ENCODE assay signal across 9 cellular contexts in genomic region chr17:1259910-1260389, GRCh38. TPM values are rescaled to one million over a fixed set of nuclear protein-coding genes. Genes with fewer than 3 reads are reported as not detected.
A peak's percentile ranks its signal among the peaks of the same experiment; 100 is the strongest.
DNase-seq lines count a peak whose midpoint lies in the region; ATAC-seq, FAIRE-seq and TF ChIP-seq lines count a peak whose summit lies in the region.
"Had no signal": no experiment of that assay in that cellular context is flagged by ENCODE, and none has a peak within 500 bp of the region (broad histone marks: within the 10 kb centered on the region; RNA-seq: fewer than 3 reads in every experiment).

No MANE protein-coding gene starts in this region.

- TF ChIP-seq CTCF in astrocyte of the cerebellum (IDR thresholded peaks at IDR 0.05; ENCODE audit: low read depth, low read length, missing control alignments) (no peak), type B pancreatic cell (conservative IDR thresholded peaks at IDR 0.05) (no peak)

- in situ Hi-C loops in astrocyte of the cerebellum (cut with HindIII; ENCODE audit: low sequenced_read_pairs): no loop called here

- H3K4me1 Mint-ChIP-seq in activated naive CD4-positive, alpha-beta T cell treated with anti-CD3 and anti-CD28 coated beads for 36 hours (ENCODE audit: low read depth): peaks cover 3% of the 10 kb centered on the region
- peaks cover 4% of the 10 kb centered on the region for H3K4me1 Mint-ChIP-seq in type B pancreatic cell (ENCODE audit: unreplicated experiment)

- TF ChIP-seq POLR2A in GM12891 (IDR thresholded peaks at IDR 0.05; ENCODE audit: low read depth, low read length): no peak

- H3K27ac Mint-ChIP-seq in activated naive CD4-positive, alpha-beta T cell treated with anti-CD3 and anti-CD28 coated beads for 36 hours: no peak overlapping the region
- no peak overlapping the region for H3K27ac Mint-ChIP-seq in type B pancreatic cell
- H3K27ac Mint-ChIP-seq: activated naive CD4-positive, alpha-beta T cell treated with anti-CD3 and anti-CD28 coated beads, Interleukin-2, amount 50 U/mL, for 72 hours had no signal

- intact Hi-C loops in activated naive CD4-positive, alpha-beta T cell treated with anti-CD3 and anti-CD28 coated beads for 36 hours (cut with micrococcal nuclease): loop anchor here (1.0 kb wide), 2 partner anchors 72 to 255 kb away; no protein-coding TSS in a partner anchor

- H3K4me3 Mint-ChIP-seq in activated naive CD4-positive, alpha-beta T cell treated with anti-CD3 and anti-CD28 coated beads for 36 hours: peak overlapping the region; percentile 60
- peak overlapping the region; percentile 88 for H3K4me3 Mint-ChIP-seq in type B pancreatic cell

- H3K9me3 Mint-ChIP-seq in activated naive CD4-positive, alpha-beta T cell treated with anti-CD3 and anti-CD28 coated beads for 36 hours: no peaks in the 10 kb centered on the region
- H3K9me3 Mint-ChIP-seq in type B pancreatic cell: no peaks in the 10 kb centered on the region
- H3K9me3 Mint-ChIP-seq: activated naive CD4-positive, alpha-beta T cell treated with anti-CD3 and anti-CD28 coated beads, Interleukin-2, amount 50 U/mL, for 72 hours had no signal

- no peaks in the 10 kb centered on the region for H3K36me3 Mint-ChIP-seq in activated naive CD4-positive, alpha-beta T cell treated with anti-CD3 and anti-CD28 coated beads for 36 hours (ENCODE audit: low read depth)
- H3K36me3 Mint-ChIP-seq in type B pancreatic cell: no peaks in the 10 kb centered on the region

- no peak for ATAC-seq in GM18519 (IDR thresholded peaks at IDR 0.05; ENCODE audit: low FRiP score, unreplicated experiment)

- peak overlapping the region; percentile 38 for H3K4me3 ChIP-seq in astrocyte of the cerebellum (ENCODE audit: low read depth, low read length)

- CTCF ChIA-PET in activated naive CD4-positive, alpha-beta T cell treated with anti-CD3 and anti-CD28 coated beads for 36 hours (lab: Charles Lee): interaction anchor here (0.6 to 2.1 kb wide), 7 partner anchors 68 to 524 kb away, joined by 3 to 7 read pairs (median 4); no protein-coding TSS in a partner anchor

- no peak for FAIRE-seq in GM12891 (lab: Jason Lieb, UNC)

- no peak for DNase-seq in activated naive CD4-positive, alpha-beta T cell treated with anti-CD3 and anti-CD28 coated beads for 36 hours
- no peak for DNase-seq in activated naive CD4-positive, alpha-beta T cell (lab: John Stamatoyannopoulos, UW)
- DNase-seq in astrocyte of the cerebellum (ENCODE audit: low read depth) (no peak), left kidney (ENCODE audit: low read depth, low spot score) (peak; percentile 88), type B pancreatic cell (ENCODE audit: extremely low spot score, unreplicated experiment) (no peak), GM12891 (ENCODE audit: insufficient read length, low spot score) (no peak), GM03348 (ENCODE audit: low spot score) (no peak)

- H3K27me3 Mint-ChIP-seq in activated naive CD4-positive, alpha-beta T cell treated with anti-CD3 and anti-CD28 coated beads for 36 hours (ENCODE audit: low read depth): peaks cover 5% of the 10 kb centered on the region
- peaks cover 31% of the 10 kb centered on the region for H3K27me3 Mint-ChIP-seq in type B pancreatic cell

TF ChIP-seq in GM12891, 5 proteins besides CTCF, POLR2A, EP300 and RAD21:
- TF ChIP-seq POLR2AphosphoS5 (IDR thresholded peaks at IDR 0.05; ENCODE audit: low read depth, low read length) (no peak), PAX5 (IDR thresholded peaks at IDR 0.05; ENCODE audit: insufficient read depth, low read length, severe bottlenecking) (no peak), SPI1 (IDR thresholded peaks at IDR 0.05; ENCODE audit: low read depth, low read length) (no peak), TAF1 (IDR thresholded peaks at IDR 0.05; ENCODE audit: low read depth, low read length) (no peak), POU2F2 (IDR thresholded peaks at IDR 0.05; ENCODE audit: low read depth, low read length) (no peak)

RNA-seq across cellular contexts. Expression of gene BHLHA9, which starts 10.3 kb away (rescaled TPM):
- not detected for total RNA-seq in activated naive CD4-positive, alpha-beta T cell treated with anti-CD3 and anti-CD28 coated beads for 36 hours
- not detected in 2 replicates for total RNA-seq in type B pancreatic cell (ENCODE audit: low replicate concordance)
- polyA plus RNA-seq in GM12891 (2012; ENCODE audit: low read depth, missing spikeins): not detected
- total RNA-seq: activated naive CD4-positive, alpha-beta T cell treated with anti-CD3 and anti-CD28 coated beads, Interleukin-2, amount 50 U/mL, for 72 hours had no signal

RNA-seq across cellular contexts. Expression of gene TRARG1, which starts 19.5 kb away (rescaled TPM):
- not detected for total RNA-seq in activated naive CD4-positive, alpha-beta T cell treated with anti-CD3 and anti-CD28 coated beads for 36 hours
- not detected in 2 replicates for total RNA-seq in type B pancreatic cell (ENCODE audit: low replicate concordance)
- polyA plus RNA-seq in GM12891 (2012; ENCODE audit: low read depth, missing spikeins): 0.03 TPM
